ENCODE assay signal across 10 cellular contexts in the genomic region with DNA sequence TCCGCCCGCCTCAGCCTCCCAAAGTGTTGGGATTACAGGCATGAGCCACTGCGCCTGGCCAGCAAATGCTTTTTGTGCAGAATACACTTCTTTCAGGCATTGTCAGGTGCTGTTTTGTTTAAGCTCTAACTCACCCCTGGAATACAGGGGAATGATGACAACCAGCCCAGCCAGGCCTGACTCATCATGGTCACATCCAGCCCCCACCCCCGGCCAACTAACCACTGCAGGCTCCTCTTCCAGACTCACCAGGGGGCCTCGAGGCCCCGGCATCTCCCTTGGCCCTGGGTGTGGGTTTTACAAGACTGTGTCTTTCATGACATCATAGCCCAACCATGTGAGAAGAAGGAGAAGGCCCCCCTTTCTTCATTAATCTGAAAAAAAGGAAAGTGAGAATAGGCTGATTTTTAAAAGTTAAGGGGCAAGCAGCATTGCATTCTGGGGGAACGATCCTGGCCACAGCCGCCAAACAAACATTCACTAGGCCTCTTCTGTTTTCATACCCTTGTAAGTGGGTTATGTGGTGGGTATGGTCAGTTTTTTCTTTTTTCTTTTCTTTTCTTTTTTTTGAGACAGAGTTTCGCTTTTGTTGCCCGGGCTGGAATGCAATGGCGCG. TPM values are rescaled to one million over a fixed set of nuclear protein-coding genes. Genes with fewer than 3 reads are reported as not detected.
A peak's percentile ranks its signal among the peaks of the same experiment; 100 is the strongest.
DNase-seq lines count a peak whose midpoint lies in the region; ATAC-seq, FAIRE-seq and TF ChIP-seq lines count a peak whose summit lies in the region.
"Had no signal": no experiment of that assay in that cellular context is flagged by ENCODE, and none has a peak within 500 bp of the region (broad histone marks: within the 10 kb centered on the region; RNA-seq: fewer than 3 reads in every experiment).

No MANE protein-coding gene starts in this region.

- peaks cover 0 to 3% (median 0%) of the 10 kb centered on the region in 5 experiments for H3K9me3 Mint-ChIP-seq in brain
- H3K9me3 Mint-ChIP-seq: CD4-positive, CD25-positive, alpha-beta regulatory T cell had no signal

- H3K36me3 Mint-ChIP-seq in brain: peaks cover 5% of the 10 kb centered on the region
- H3K36me3 Mint-ChIP-seq: CD4-positive, CD25-positive, alpha-beta regulatory T cell had no signal

- H3K4me3 ChIP-seq in kidney (ENCODE audit: low read length in 2 of 2): no peak overlapping the region

- H3K4me1 Mint-ChIP-seq in brain: peaks cover 41% of the 10 kb centered on the region
- H3K4me1 Mint-ChIP-seq: CD4-positive, CD25-positive, alpha-beta regulatory T cell had no signal

- H3K36me3 ChIP-seq in kidney (ENCODE audit: control insufficient read depth in 1 of 2, insufficient read depth in 2 of 2, low read length in 2 of 2): no peaks in the 10 kb centered on the region

- H3K27ac Mint-ChIP-seq in brain: peak overlapping the region; percentile 69 to 98 (median 90)
- H3K27ac Mint-ChIP-seq: CD4-positive, CD25-positive, alpha-beta regulatory T cell had no signal

- H3K27me3 Mint-ChIP-seq in brain: peaks cover 6% of the 10 kb centered on the region

- H3K27ac ChIP-seq in kidney (ENCODE audit: low read depth in 2 of 2, low read length in 2 of 2): no peak overlapping the region

- H3K9ac ChIP-seq in kidney (ENCODE audit: low read length in 2 of 2): no peak overlapping the region

- no peak for TF ChIP-seq CTCF in brain (conservative IDR thresholded peaks at IDR 0.05)
- no peak for TF ChIP-seq CTCF in kidney (IDR thresholded peaks at IDR 0.05; ENCODE audit: borderline replicate concordance, extremely low read depth, insufficient read depth)

- no peak for FAIRE-seq in kidney (lab: Jason Lieb, UNC)

- ATAC-seq in HG03108 (IDR thresholded peaks at IDR 0.05; ENCODE audit: unreplicated experiment): no peak
- ATAC-seq in HG02610 (IDR thresholded peaks at IDR 0.05; ENCODE audit: unreplicated experiment): no peak

- DNase-seq in A172 (ENCODE audit: low spot score) (peak; percentile 100), HS-5 (ENCODE audit: low read depth) (peak; percentile 83), kidney (peak; percentile 68), SK-N-DZ (ENCODE audit: low spot score) (no peak), D341Med (ENCODE audit: low spot score) (no peak)
- DNase-seq: CD4-positive, CD25-positive, alpha-beta regulatory T cell; NCI-H524 had no signal

- no peaks in the 10 kb centered on the region for H3K4me1 ChIP-seq in kidney (ENCODE audit: control insufficient read depth in 1 of 2, insufficient read depth in 1 of 2, low read depth in 1 of 2, low read length in 2 of 2)

- H3K4me3 Mint-ChIP-seq in brain: peak overlapping the region in 2 of 5 experiments; percentile 35 to 39
- H3K4me3 Mint-ChIP-seq: CD4-positive, CD25-positive, alpha-beta regulatory T cell had no signal

- intact Hi-C loops in kidney (cut with DNase I): no loop called here

- no peaks in the 10 kb centered on the region for H3K9me3 ChIP-seq in kidney (ENCODE audit: control insufficient read depth in 1 of 2, low read length in 2 of 2)

RNA-seq across cellular contexts. Expression of a gene that starts 35.6 kb away (rescaled TPM):
- 12.0 and 18.0 TPM in 2 replicates for total RNA-seq in A172 (2014; rRNA removed; shearing (Covaris generic))
- polyA plus RNA-seq in brain (ENCODE audit: insufficient read depth, low read depth, low replicate concordance) (6.3 TPM), kidney (ENCODE audit: insufficient read depth, low read depth, low replicate concordance) (5.1 TPM)
- total RNA-seq in kidney: 12.2 TPM
- 0.16 TPM in 1 of 2 replicates, not detected in the other for polyA plus RNA-seq in SK-N-DZ (2014; cell fraction: cytosol; rRNA removed)
- polyA plus RNA-seq in SK-N-DZ (2014; cell fraction: nucleus; rRNA removed): 0.07 TPM in 1 of 2 replicates, not detected in the other
- total RNA-seq: CD4-positive, CD25-positive, alpha-beta regulatory T cell had no signal
- polyA plus RNA-seq: CD4-positive, CD25-positive, alpha-beta regulatory T cell had no signal

RNA-seq across cellular contexts. Expression of a gene that starts 40.8 kb away (rescaled TPM):
- not detected in 2 replicates for total RNA-seq in A172 (2014; rRNA removed; shearing (Covaris generic))
- polyA plus RNA-seq in brain (ENCODE audit: insufficient read depth, low read depth, low replicate concordance): not detected
- 0.31 TPM for total RNA-seq in kidney
- not detected for polyA plus RNA-seq in kidney (ENCODE audit: insufficient read depth, low read depth, low replicate concordance)
- polyA plus RNA-seq in SK-N-DZ (2014; cell fraction: cytosol; rRNA removed): not detected in 2 replicates
- not detected in 2 replicates for polyA plus RNA-seq in SK-N-DZ (2014; cell fraction: nucleus; rRNA removed)
- total RNA-seq: CD4-positive, CD25-positive, alpha-beta regulatory T cell had no signal
- polyA plus RNA-seq: CD4-positive, CD25-positive, alpha-beta regulatory T cell had no signal

RNA-seq across cellular contexts. Expression of a gene that starts 41.4 kb away (rescaled TPM):
- total RNA-seq in A172 (2014; rRNA removed; shearing (Covaris generic)): 0.28 and 1.2 TPM in 2 replicates
- polyA plus RNA-seq in brain (ENCODE audit: insufficient read depth, low read depth, low replicate concordance) (0.53 TPM), kidney (ENCODE audit: insufficient read depth, low read depth, low replicate concordance) (1.2 TPM)
- 3.5 TPM for total RNA-seq in kidney
- polyA plus RNA-seq in SK-N-DZ (2014; cell fraction: cytosol; rRNA removed): 2.5 and 3.1 TPM in 2 replicates
- polyA plus RNA-seq in SK-N-DZ (2014; cell fraction: nucleus; rRNA removed): 2.7 and 3.8 TPM in 2 replicates
- polyA plus RNA-seq: CD4-positive, CD25-positive, alpha-beta regulatory T cell had no signal

RNA-seq across cellular contexts. Expression of a gene that starts 49.2 kb away (rescaled TPM):
- total RNA-seq in A172 (2014; rRNA removed; shearing (Covaris generic)): 2,941 and 5,977 TPM in 2 replicates
- polyA plus RNA-seq in brain (ENCODE audit: insufficient read depth, low read depth, low replicate concordance) (2,927 TPM), kidney (ENCODE audit: insufficient read depth, low read depth, low replicate concordance) (2,355 TPM)
- 910 TPM for total RNA-seq in kidney
- polyA plus RNA-seq in SK-N-DZ (2014; cell fraction: cytosol; rRNA removed): 5,206 and 6,170 TPM in 2 replicates
- polyA plus RNA-seq in SK-N-DZ (2014; cell fraction: nucleus; rRNA removed): 3,738 and 4,275 TPM in 2 replicates

RNA-seq across cellular contexts. Expression of a gene that starts 49.4 kb away (rescaled TPM):
- total RNA-seq in A172 (2014; rRNA removed; shearing (Covaris generic)): 61.5 and 62.1 TPM in 2 replicates
- polyA plus RNA-seq in brain (ENCODE audit: insufficient read depth, low read depth, low replicate concordance) (69.8 TPM), kidney (ENCODE audit: insufficient read depth, low read depth, low replicate concordance) (52.7 TPM)
- total RNA-seq in kidney: 31.7 TPM
- 57.3 and 58.4 TPM in 2 replicates for polyA plus RNA-seq in SK-N-DZ (2014; cell fraction: cytosol; rRNA removed)
- polyA plus RNA-seq in SK-N-DZ (2014; cell fraction: nucleus; rRNA removed): 34.6 and 40.1 TPM in 2 replicates

Comparison
In these comparisons a context has a peak if more than half of its experiments do, and no peak if none do; other contexts are left out.
1. DNase-seq: peak in A172 (single experiment), HS-5 (single experiment) and kidney (single experiment); none in SK-N-DZ (single experiment) and D341Med (single experiment).